In the genomic region with DNA sequence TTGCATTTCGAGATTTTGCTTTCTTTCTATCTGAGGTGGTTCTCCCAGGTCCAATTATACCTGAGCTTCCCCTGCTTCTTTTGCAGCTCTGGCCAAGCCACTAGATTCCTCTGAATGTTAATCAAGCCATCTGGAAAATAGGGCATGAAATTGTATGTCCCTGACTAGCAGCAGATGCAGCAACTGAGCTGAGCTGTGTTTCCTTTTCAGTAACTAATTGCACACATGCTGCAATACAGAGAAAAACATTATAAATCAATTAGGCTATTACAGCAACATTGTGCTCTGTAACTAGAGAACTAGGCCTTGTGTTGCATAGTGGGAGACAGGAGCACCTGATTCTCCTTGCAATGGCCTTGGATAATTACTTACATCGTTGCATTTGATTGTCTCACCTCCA, we compare ENCODE assay signal across 19 cellular contexts.
DNase-seq lines count a peak whose midpoint lies in the region; ATAC-seq, FAIRE-seq and TF ChIP-seq lines count a peak whose summit lies in the region.
"Had no signal": no experiment of that assay in that cellular context is flagged by ENCODE, and none has a peak within 500 bp of the region (broad histone marks: within the 10 kb centered on the region; RNA-seq: fewer than 3 reads in every experiment).

No MANE protein-coding gene starts in this region.

- H3K4me3 Mint-ChIP-seq in nephron progenitor cell: no peak overlapping the region

- no peak for TF ChIP-seq POLR2A in A549 (IDR thresholded peaks at IDR 0.05; ENCODE audit: low read length)

- no peaks in the 10 kb centered on the region; the same call in 2 of the 3 replicates for H3K9me3 ChIP-seq in A549
- H3K9me3 ChIP-seq: HAP-1 had no signal

- 72% methylated on average over 2 of the region's 2 CpGs for WGBS in A549 (ENCODE audit: missing lambda C conversion rate)

- H3K9me3 Mint-ChIP-seq in nephron progenitor cell: peaks cover under 1% of the 10 kb centered on the region

- in situ Hi-C loops in astrocyte of the spinal cord (cut with HindIII; ENCODE audit: low sequenced_read_pairs): no loop called here

- peaks cover 24% of the 10 kb centered on the region for H3K4me1 ChIP-seq in A549
- H3K4me1 ChIP-seq: HAP-1 had no signal

- no peak for ATAC-seq in A549
- ATAC-seq in GM18498 (IDR thresholded peaks at IDR 0.05; ENCODE audit: unreplicated experiment): no peak
- ATAC-seq: right cardiac atrium had no signal

- FAIRE-seq in A549 (lab: Jason Lieb, UNC): no peak
- FAIRE-seq: astrocyte had no signal

- peaks cover 41% of the 10 kb centered on the region for H3K4me1 Mint-ChIP-seq in nephron progenitor cell

- POLR2A ChIA-PET in A549 (lab: Yijun Ruan, JAX): no interaction called here

- no peak for DNase-seq in A549 (ENCODE audit: low read depth in 1 of 2, low spot score in 1 of 2)
- peak; percentile 44 for DNase-seq in DMS153 treated with DMSO at 0.1 percent for 48 hours (lab: John Stamatoyannopoulos, UW; ENCODE audit: unreplicated experiment)
- DNase-seq in NCI-H1694 treated with DMSO at 0.1 percent for 48 hours (lab: John Stamatoyannopoulos, UW): peak; percentile 51
- peak; percentile 48 for DNase-seq in astrocyte of the spinal cord (ENCODE audit: low read depth, low spot score)
- no peak for DNase-seq in EL
- no peak for DNase-seq in NK-92 treated with Interleukin-12 subunit alpha and Interleukin-12 subunit beta, amount 100 ng/mL, for 24 hours (lab: John Stamatoyannopoulos, UW)
- DNase-seq in nephron progenitor cell: no peak
- DNase-seq: activated CD8-positive, alpha-beta memory T cell treated with anti-CD3 and anti-CD28 coated beads, Interleukin-2, amount 50 U/mL, for 48 hours; activated naive CD4-positive, alpha-beta T cell treated with Interleukin-2 at 50 U/mL for 16 hours; dermis blood vessel endothelial cell; Karpas-422; kidney glomerular epithelial cell; midbrain; NCI-H2171 treated with DMSO at 0.1 percent for 48 hours; right cardiac atrium; T1000 had no signal

- H3K27ac Mint-ChIP-seq in nephron progenitor cell: no peak overlapping the region

- TF ChIP-seq EP300 in A549 (IDR thresholded peaks at IDR 0.05): no peak

- CTCF ChIA-PET in A549 (lab: Yijun Ruan, JAX): no interaction called here

- H3K27ac ChIP-seq in A549: peak overlapping the region; percentile 4 to 80; a peak in 3 of 6 replicates

- H3K4me3 ChIP-seq in A549 (no peak overlapping the region), astrocyte of the spinal cord (ENCODE audit: low read depth, low read length) (no peak overlapping the region)
- H3K4me3 ChIP-seq: HAP-1 had no signal

- no peaks in the 10 kb centered on the region for H3K36me3 Mint-ChIP-seq in nephron progenitor cell (ENCODE audit: low read depth)

- no peak for TF ChIP-seq RAD21 in A549 (conservative IDR thresholded peaks at IDR 0.05 in 1 of 2, IDR thresholded peaks at IDR 0.05 in 1 of 2)

- no peak for TF ChIP-seq CTCF in A549 (IDR thresholded peaks at IDR 0.05)
- TF ChIP-seq CTCF in astrocyte of the spinal cord (IDR thresholded peaks at IDR 0.05; ENCODE audit: low read depth, low read length): no peak
- TF ChIP-seq CTCF in nephron progenitor cell (IDR thresholded peaks at IDR 0.05): no peak

- H3K4me2 ChIP-seq in A549: no peak overlapping the region

- peaks cover 13% of the 10 kb centered on the region for H3K27me3 Mint-ChIP-seq in nephron progenitor cell (ENCODE audit: low read depth, poor library complexity)

TF ChIP-seq in A549, 52 proteins besides CTCF, POLR2A, EP300 and RAD21:
- TF ChIP-seq HOXB13 (CRISPR knock-in tag; IDR thresholded peaks at IDR 0.05; ENCODE audit: low read depth) (no peak), CBX2 (IDR thresholded peaks at IDR 0.05; ENCODE audit: borderline replicate concordance, low read depth) (no peak), ZNF302 (CRISPR knock-in tag; IDR thresholded peaks at IDR 0.05) (no peak), HOXB5 (CRISPR knock-in tag; IDR thresholded peaks at IDR 0.05) (no peak), GATA3 (IDR thresholded peaks at IDR 0.05; ENCODE audit: borderline replicate concordance) (no peak), RCOR1 (IDR thresholded peaks at IDR 0.05; ENCODE audit: low read depth, low read length) (no peak), EHF (CRISPR knock-in tag; IDR thresholded peaks at IDR 0.05) (no peak), FOSB (CRISPR knock-in tag; IDR thresholded peaks at IDR 0.05) (no peak), RARB (CRISPR knock-in tag; IDR thresholded peaks at IDR 0.05) (no peak), RNF2 (IDR thresholded peaks at IDR 0.05; ENCODE audit: borderline replicate concordance, low read depth) (no peak), RFX5 (IDR thresholded peaks at IDR 0.05) (no peak), MAFK (IDR thresholded peaks at IDR 0.05; ENCODE audit: partially characterized antibody) (no peak), ZSCAN20 (CRISPR knock-in tag; IDR thresholded peaks at IDR 0.05) (no peak), MAZ (IDR thresholded peaks at IDR 0.05; ENCODE audit: borderline replicate concordance, low read depth, low read length) (no peak), ZFP36 (IDR thresholded peaks at IDR 0.05; ENCODE audit: borderline replicate concordance, partially characterized antibody) (no peak), HEYL (CRISPR knock-in tag; IDR thresholded peaks at IDR 0.05) (no peak), KDM1A (IDR thresholded peaks at IDR 0.05; ENCODE audit: low read depth) (no peak)
- TF ChIP-seq, protein P1, sequence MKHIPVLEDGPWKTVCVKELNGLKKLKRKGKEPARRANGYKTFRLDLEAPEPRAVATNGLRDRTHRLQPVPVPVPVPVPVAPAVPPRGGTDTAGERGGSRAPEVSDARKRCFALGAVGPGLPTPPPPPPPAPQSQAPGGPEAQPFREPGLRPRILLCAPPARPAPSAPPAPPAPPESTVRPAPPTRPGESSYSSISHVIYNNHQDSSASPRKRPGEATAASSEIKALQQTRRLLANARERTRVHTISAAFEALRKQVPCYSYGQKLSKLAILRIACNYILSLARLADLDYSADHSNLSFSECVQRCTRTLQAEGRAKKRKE (CRISPR knock-in tag; IDR thresholded peaks at IDR 0.05; ENCODE audit: low read depth): no peak
- TF ChIP-seq, protein P2, sequence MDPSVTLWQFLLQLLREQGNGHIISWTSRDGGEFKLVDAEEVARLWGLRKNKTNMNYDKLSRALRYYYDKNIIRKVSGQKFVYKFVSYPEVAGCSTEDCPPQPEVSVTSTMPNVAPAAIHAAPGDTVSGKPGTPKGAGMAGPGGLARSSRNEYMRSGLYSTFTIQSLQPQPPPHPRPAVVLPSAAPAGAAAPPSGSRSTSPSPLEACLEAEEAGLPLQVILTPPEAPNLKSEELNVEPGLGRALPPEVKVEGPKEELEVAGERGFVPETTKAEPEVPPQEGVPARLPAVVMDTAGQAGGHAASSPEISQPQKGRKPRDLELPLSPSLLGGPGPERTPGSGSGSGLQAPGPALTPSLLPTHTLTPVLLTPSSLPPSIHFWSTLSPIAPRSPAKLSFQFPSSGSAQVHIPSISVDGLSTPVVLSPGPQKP (IDR thresholded peaks at IDR 0.05; ENCODE audit: low read depth, low read length): no peak

Comparison
In these comparisons a context has a peak if more than half of its experiments do, and no peak if none do; other contexts are left out.
1. DNase-seq: peak in DMS153 treated with DMSO at 0.1 percent for 48 hours (single experiment), NCI-H1694 treated with DMSO at 0.1 percent for 48 hours (single experiment) and astrocyte of the spinal cord (single experiment); none in A549 (0 of 2), EL (single experiment), NK-92 treated with Interleukin-12 subunit alpha and Interleukin-12 subunit beta, amount 100 ng/mL, for 24 hours (single experiment) and nephron progenitor cell (single experiment).